In genomic region chr3:180808823-180809575, GRCh38 we compare ENCODE assay signal across 19 cellular contexts.
"Had no signal": no experiment of that assay in that cellular context is flagged by ENCODE, and none has a peak within 500 bp of the region (broad histone marks: within the 10 kb centered on the region; RNA-seq: fewer than 3 reads in every experiment).

No MANE protein-coding gene starts in this region.

- H3K27ac ChIP-seq: dorsolateral prefrontal cortex, esophagus muscularis mucosa, left ventricle myocardium inferior, upper lobe of left lung had no signal

- H3K9me3 ChIP-seq: esophagus muscularis mucosa, left ventricle myocardium inferior, upper lobe of left lung had no signal

- H3K27me3 ChIP-seq: dorsolateral prefrontal cortex, esophagus muscularis mucosa, upper lobe of left lung had no signal

- H3K36me3 ChIP-seq: esophagus muscularis mucosa, left ventricle myocardium inferior, upper lobe of left lung had no signal

- H3K4me1 ChIP-seq: upper lobe of left lung had no signal

- ATAC-seq: activated CD4-positive, alpha-beta T cell treated with anti-CD3 and anti-CD28 coated beads for 36 hours; activated T-cell treated with anti-CD3 and anti-CD28 coated beads, Interleukin-2, amount 50 U/mL, for 4 hours; effector memory CD8-positive, alpha-beta T cell; natural killer cell; stimulated activated naive CD8-positive, alpha-beta T cell treated with anti-CD3 and anti-CD28 coated beads, Interleukin-15, Interleukin-2, amounts not matched to agents 100 U/mL and 50 U/mL, for 24 hours had no signal

- DNase-seq: activated B cell treated with CpG ODN at 0.5 μM for 24 hours; activated CD4-positive, alpha-beta T cell treated with anti-CD3 and anti-CD28 coated beads for 36 hours; activated CD4-positive, alpha-beta T cell treated with anti-CD3 and anti-CD28 coated beads, Interleukin-2, amount 50 U/mL, for 48 hours; activated CD8-positive, alpha-beta memory T cell treated with anti-CD3 and anti-CD28 coated beads, Interleukin-2, amount 50 U/mL, for 48 hours; activated naive CD4-positive, alpha-beta T cell; activated naive CD8-positive, alpha-beta T cell treated with anti-CD3 and anti-CD28 coated beads for 36 hours; activated T-cell treated with anti-CD3 and anti-CD28 coated beads, Interleukin-2, amount 50 U/mL, for 4 hours; dorsolateral prefrontal cortex; effector memory CD8-positive, alpha-beta T cell; hippocampal formation; kidney glomerular epithelial cell; left ventricle myocardium inferior; mammary epithelial cell; natural killer cell; retina; stimulated activated CD4-positive, alpha-beta T cell treated with anti-CD3 and anti-CD28 coated beads, Interleukin-4, amount 100 ng/mL, for 24 hours; stimulated activated naive CD8-positive, alpha-beta T cell treated with anti-CD3 and anti-CD28 coated beads, Interleukin-15, Interleukin-2, amounts not matched to agents 100 U/mL and 50 U/mL, for 24 hours; upper lobe of left lung had no signal

- H3K4me3 ChIP-seq: dorsolateral prefrontal cortex, esophagus muscularis mucosa, left ventricle myocardium inferior, upper lobe of left lung had no signal
